ENCODE assay signal across 28 cellular contexts in genomic region chr6:54183616-54184015, GRCh38.
"Had no signal": no experiment of that assay in that cellular context is flagged by ENCODE, and none has a peak within 500 bp of the region (broad histone marks: within the 10 kb centered on the region; RNA-seq: fewer than 3 reads in every experiment).

No MANE protein-coding gene starts in this region.

- ATAC-seq: effector memory CD8-positive, alpha-beta T cell; esophagus mucosa; gastrocnemius medialis; heart right ventricle; left cardiac atrium; left lung; left ventricle myocardium superior; lower lobe of right lung; mucosa of descending colon; naive thymus-derived CD8-positive, alpha-beta T cell had no signal

- H3K27me3 ChIP-seq: esophagus squamous epithelium, gastrocnemius medialis, heart right ventricle, left lung had no signal

- H3K36me3 ChIP-seq: esophagus squamous epithelium, left lung, lower lobe of right lung had no signal

- H3K36me3 Mint-ChIP-seq: mesothelial cell of epicardium; naive B cell; naive thymus-derived CD8-positive, alpha-beta T cell had no signal

- H3K27ac Mint-ChIP-seq: dendritic cell treated with granulocyte-macrophage colony-stimulating factor and Interleukin-4, amounts not matched to agents 40 ng/mL and 50 ng/mL, for 4 days; effector memory CD8-positive, alpha-beta T cell; endodermal cell; mesothelial cell of epicardium; naive B cell; naive thymus-derived CD8-positive, alpha-beta T cell had no signal

- H3K9me3 ChIP-seq: esophagus squamous epithelium, gastrocnemius medialis, heart right ventricle, left lung, lower lobe of right lung, mucosa of descending colon had no signal

- DNase-seq: cortex of kidney; effector CD8-positive, alpha-beta T cell; effector memory CD8-positive, alpha-beta T cell; endodermal cell; erythroblast; esophagus squamous epithelium; foreskin fibroblast; foreskin melanocyte; gastrocnemius medialis; glutamatergic neuron; head of caudate nucleus; heart right ventricle; hippocampal formation; left cardiac atrium; left ventricle myocardium superior; lower lobe of right lung; mesenchymal stem cell; mucosa of descending colon; naive B cell; naive thymus-derived CD8-positive, alpha-beta T cell had no signal

- H3K9me3 Mint-ChIP-seq: dendritic cell treated with granulocyte-macrophage colony-stimulating factor and Interleukin-4, amounts not matched to agents 40 ng/mL and 50 ng/mL, for 4 days; endodermal cell; mesothelial cell of epicardium had no signal

- H3K4me3 Mint-ChIP-seq: dendritic cell treated with granulocyte-macrophage colony-stimulating factor and Interleukin-4, amounts not matched to agents 40 ng/mL and 50 ng/mL, for 4 days; effector memory CD8-positive, alpha-beta T cell; endodermal cell; mesothelial cell of epicardium; naive B cell; naive thymus-derived CD8-positive, alpha-beta T cell had no signal

- H3K4me3 ChIP-seq: esophagus squamous epithelium, gastrocnemius medialis, heart right ventricle, left lung, lower lobe of right lung, mucosa of descending colon had no signal

- H3K4me1 ChIP-seq: esophagus squamous epithelium, gastrocnemius medialis, left lung, lower lobe of right lung had no signal

- FAIRE-seq: endometrium, islet of Langerhans, keratinocyte had no signal

- H3K27me3 Mint-ChIP-seq: effector memory CD8-positive, alpha-beta T cell; naive B cell had no signal

- H3K4me1 Mint-ChIP-seq: endodermal cell; mesothelial cell of epicardium; naive B cell; naive thymus-derived CD8-positive, alpha-beta T cell had no signal

- H3K27ac ChIP-seq: epithelial cell of prostate, esophagus squamous epithelium, gastrocnemius medialis, heart right ventricle, left lung, lower lobe of right lung had no signal
